9 cellular contexts compared by ENCODE assay signal in the genomic region with DNA sequence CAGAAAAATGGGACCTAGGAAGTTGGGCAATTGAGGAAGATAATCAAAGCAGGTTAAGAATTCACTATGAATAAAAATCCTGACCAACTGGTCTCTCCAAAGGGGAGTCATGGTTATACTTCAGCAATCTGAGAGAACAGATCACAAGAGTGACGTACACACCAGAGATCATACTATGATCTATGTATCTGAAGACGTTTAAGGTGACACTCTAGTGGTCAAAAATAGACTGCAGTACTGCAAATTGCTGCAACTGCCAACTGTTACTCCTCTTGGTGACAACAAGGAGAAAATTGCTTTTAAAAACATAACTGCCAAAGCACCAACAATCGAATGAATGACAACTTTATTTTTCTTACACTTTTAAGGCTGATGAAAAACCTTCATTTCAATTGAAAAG. TPM values are rescaled to one million over a fixed set of nuclear protein-coding genes. Genes with fewer than 3 reads are reported as not detected.
DNase-seq lines count a peak whose midpoint lies in the region; ATAC-seq and TF ChIP-seq lines count a peak whose summit lies in the region.
"Had no signal": no experiment of that assay in that cellular context is flagged by ENCODE, and none has a peak within 500 bp of the region (broad histone marks: within the 10 kb centered on the region; RNA-seq: fewer than 3 reads in every experiment).

No MANE protein-coding gene starts in this region.

- H3K9me3 ChIP-seq in SK-N-SH: no peaks in the 10 kb centered on the region
- no peaks in the 10 kb centered on the region for H3K9me3 ChIP-seq in body of pancreas

- no peak overlapping the region for H2AFZ ChIP-seq in SK-N-SH (ENCODE audit: low read depth)

- H4K20me1 ChIP-seq in SK-N-SH (ENCODE audit: insufficient read depth): peaks cover 15% of the 10 kb centered on the region; the same call in 1 of the 2 replicates

- H3K79me2 ChIP-seq in SK-N-SH (ENCODE audit: insufficient read depth): peaks cover 94% of the 10 kb centered on the region

- H3F3A ChIP-seq in SK-N-SH (replicated peaks; ENCODE audit: insufficient read depth): peaks cover 9% of the 10 kb centered on the region

- in situ Hi-C loops in KBM-7 (cut with MboI; ENCODE audit: low pct_unique_long_range_greater_than_20kb, low sequenced_read_pairs): no loop called here

- no peak overlapping the region for H3K4me3 Mint-ChIP-seq in neural crest cell

- 68% methylated on average over 3 of the region's 3 CpGs for WGBS in SK-N-SH (ENCODE audit: low lambda C conversion rate)
- WGBS in body of pancreas, 2 donors: 62% methylated on average over 3 of the region's 3 CpGs

- intact Hi-C loops in body of pancreas (cut with DNase I): no loop called here

- no peak overlapping the region for H3K4me2 ChIP-seq in SK-N-SH

- H3K27ac ChIP-seq in SK-N-SH (ENCODE audit: low read depth in 2 of 2, low read length in 1 of 2): no peak overlapping the region
- no peak overlapping the region for H3K27ac ChIP-seq in body of pancreas

- no peak for TF ChIP-seq EP300 in SK-N-SH (IDR thresholded peaks at IDR 0.05; ENCODE audit: borderline replicate concordance in 1 of 2, low read depth in 1 of 2, low read length in 1 of 2)

- H3K27me3 Mint-ChIP-seq in neural crest cell (ENCODE audit: low read depth): no peaks in the 10 kb centered on the region

- H3K27me3 ChIP-seq in SK-N-SH (ENCODE audit: insufficient read depth) (no peaks in the 10 kb centered on the region), body of pancreas (no peaks in the 10 kb centered on the region)

- ATAC-seq in SK-N-SH treated with all-trans-retinoic acid at 6 μM for 48 hours: no peak
- no peak for ATAC-seq in body of pancreas
- no peak for ATAC-seq in left lobe of liver

- H3K36me3 ChIP-seq in SK-N-SH (replicated peaks in 1 of 2; ENCODE audit: control insufficient read depth in 1 of 2, insufficient read depth in 2 of 2, low read length in 1 of 2): peaks cover 25 to 31% of the 10 kb centered on the region in 2 experiments
- peaks cover 4 to 9% of the 10 kb centered on the region in 2 donors for H3K36me3 ChIP-seq in body of pancreas (replicated peaks in 1 of 2; ENCODE audit: insufficient read depth in 1 of 2, low read depth in 2 of 2)

- H3K36me3 Mint-ChIP-seq in neural crest cell (ENCODE audit: low read depth): peaks cover 4% of the 10 kb centered on the region

- no peak overlapping the region for H3K4me3 ChIP-seq in SK-N-SH (ENCODE audit: low read depth in 2 of 2, low read length in 1 of 2)
- no peak overlapping the region for H3K4me3 ChIP-seq in body of pancreas

- no peak for TF ChIP-seq RAD21 in SK-N-SH (IDR thresholded peaks at IDR 0.05; ENCODE audit: low read length)

- H3K4me1 Mint-ChIP-seq in neural crest cell: peaks cover 18% of the 10 kb centered on the region

- H3K27ac Mint-ChIP-seq in neural crest cell (ENCODE audit: unreplicated experiment): no peak overlapping the region

- H3K9me3 Mint-ChIP-seq in neural crest cell: no peaks in the 10 kb centered on the region

- TF ChIP-seq POLR2A in body of pancreas (IDR thresholded peaks at IDR 0.05): no peak

- peaks cover 0 to 4% of the 10 kb centered on the region in 2 experiments; a peak in 2 of 4 replicates for H3K4me1 ChIP-seq in SK-N-SH (ENCODE audit: control insufficient read depth in 1 of 2, insufficient read depth in 2 of 2, low read depth in 1 of 2, low read length in 1 of 2)
- peaks cover 13% of the 10 kb centered on the region for H3K4me1 ChIP-seq in body of pancreas

- POLR2A ChIA-PET in SK-N-SH (lab: Yijun Ruan, JAX): no interaction called here

- no peaks in the 10 kb centered on the region for H3K9me2 ChIP-seq in SK-N-SH

- TF ChIP-seq CTCF in SK-N-SH (IDR thresholded peaks at IDR 0.05): peak; percentile 59
- TF ChIP-seq CTCF in body of pancreas (IDR thresholded peaks at IDR 0.05): peak in 4 of 7 experiments; percentile 6 to 25 (median 15)
- TF ChIP-seq CTCF in neural crest cell (conservative IDR thresholded peaks at IDR 0.05): peak; percentile 66

- no peak overlapping the region for H3K9ac ChIP-seq in SK-N-SH

- DNase-seq in SK-N-SH: peak; percentile 43
- DNase-seq in KBM-7: peak; percentile 51
- DNase-seq in body of pancreas: no peak
- no peak for DNase-seq in neural crest cell (ENCODE audit: low read depth, low spot score)
- DNase-seq in left lobe of liver (ENCODE audit: low spot score): no peak
- DNase-seq in NCI-H2107 treated with DMSO at 0.1 percent for 48 hours (lab: John Stamatoyannopoulos, UW; ENCODE audit: unreplicated experiment): no peak
- DNase-seq in superior temporal gyrus (ENCODE audit: extremely low spot score): no peak
- DNase-seq: DMS153 had no signal

- CTCF ChIA-PET in SK-N-SH (lab: Yijun Ruan, JAX): no interaction called here

TF ChIP-seq in SK-N-SH, 30 proteins besides CTCF, POLR2A, EP300 and RAD21 (continues in another document):
- no peak for TF ChIP-seq EZH2phosphoT487 (IDR thresholded peaks at IDR 0.05; ENCODE audit: borderline replicate concordance, low read depth)
- TF ChIP-seq GATA2 (CRISPR knock-in tag; IDR thresholded peaks at IDR 0.05): no peak
- TF ChIP-seq, protein P1, sequence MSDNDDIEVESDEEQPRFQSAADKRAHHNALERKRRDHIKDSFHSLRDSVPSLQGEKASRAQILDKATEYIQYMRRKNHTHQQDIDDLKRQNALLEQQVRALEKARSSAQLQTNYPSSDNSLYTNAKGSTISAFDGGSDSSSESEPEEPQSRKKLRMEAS (IDR thresholded peaks at IDR 0.05; ENCODE audit: low read depth): no peak
- no peak for TF ChIP-seq FOSL2 (IDR thresholded peaks at IDR 0.05; ENCODE audit: borderline replicate concordance, low read depth)
- TF ChIP-seq IRF3 (IDR thresholded peaks at IDR 0.05; ENCODE audit: low read depth, low read length): no peak
- no peak for TF ChIP-seq CHD2 (IDR thresholded peaks at IDR 0.05; ENCODE audit: low read length, partially characterized antibody)

TF ChIP-seq in SK-N-SH treated with all-trans-retinoic acid at 6 μM for 48 hours, 23 proteins besides CTCF, POLR2A, EP300 and RAD21:
- TF ChIP-seq TCF4 (CRISPR knock-in tag; IDR thresholded peaks at IDR 0.05; ENCODE audit: borderline replicate concordance): no peak
- no peak for TF ChIP-seq PATZ1 (CRISPR knock-in tag; IDR thresholded peaks at IDR 0.05; ENCODE audit: borderline replicate concordance)
- TF ChIP-seq ARNTL (CRISPR knock-in tag; IDR thresholded peaks at IDR 0.05; ENCODE audit: borderline replicate concordance, low read depth): no peak
- TF ChIP-seq ISL1 (CRISPR knock-in tag; IDR thresholded peaks at IDR 0.05): no peak
- TF ChIP-seq RARB (CRISPR knock-in tag; IDR thresholded peaks at IDR 0.05): no peak
- TF ChIP-seq GLIS3 (CRISPR knock-in tag; IDR thresholded peaks at IDR 0.05): no peak
- no peak for TF ChIP-seq ZFP30 (CRISPR knock-in tag; IDR thresholded peaks at IDR 0.05)
TF ChIP-seq in SK-N-SH treated with all-trans-retinoic acid at 6 μM for 48 hours: peak in this region for 0.

RNA-seq across cellular contexts. Expression of gene AK6, which starts 4.9 kb away (rescaled TPM):
- 12.9 and 15.1 TPM in 2 replicates for polyA plus RNA-seq in SK-N-SH (2012; rRNA removed)
- polyA plus RNA-seq in SK-N-SH (2012; cell fraction: cytosol; rRNA removed): 23.4 and 43.1 TPM in 2 replicates
- polyA plus RNA-seq in SK-N-SH (2012; cell fraction: nucleus; rRNA removed): 4.9 and 9.5 TPM in 2 replicates
- total RNA-seq in body of pancreas (10 to 100 TPM in 1 of 2 donors, 1 to 10 TPM in 1; 8.3 to 17.1 TPM), neural crest cell (41.1 and 44.1 TPM in 2 replicates), left lobe of liver (18.8 TPM)

RNA-seq across cellular contexts. Expression of gene TAF9, which starts 4.9 kb away (rescaled TPM):
- 106 and 138 TPM in 2 replicates for polyA plus RNA-seq in SK-N-SH (2012; rRNA removed)
- 140 and 172 TPM in 2 replicates for polyA plus RNA-seq in SK-N-SH (2012; cell fraction: cytosol; rRNA removed)
- polyA plus RNA-seq in SK-N-SH (2012; cell fraction: nucleus; rRNA removed): 65.0 and 98.1 TPM in 2 replicates
- total RNA-seq in body of pancreas: 10 to 100 TPM in 1 of 2 donors, 1 to 10 TPM in 1; 8.6 to 24.9 TPM
- 50.0 and 55.3 TPM in 2 replicates for total RNA-seq in neural crest cell
- 20.0 TPM for total RNA-seq in left lobe of liver

RNA-seq across cellular contexts. Expression of gene RAD17, which starts 5.2 kb away (rescaled TPM):
- 15.4 and 16.9 TPM in 2 replicates for polyA plus RNA-seq in SK-N-SH (2012; rRNA removed)
- polyA plus RNA-seq in SK-N-SH (2012; cell fraction: cytosol; rRNA removed): 15.0 and 16.9 TPM in 2 replicates
- 34.8 and 41.9 TPM in 2 replicates for polyA plus RNA-seq in SK-N-SH (2012; cell fraction: nucleus; rRNA removed)
- total RNA-seq in body of pancreas: 10 to 100 TPM in 1 of 2 donors, 1 to 10 TPM in 1; 8.3 to 17.5 TPM
- total RNA-seq in neural crest cell: 30.1 and 31.9 TPM in 2 replicates
- total RNA-seq in left lobe of liver: 8.9 TPM

RNA-seq across cellular contexts. Expression of gene CCDC125, which starts 31.8 kb away (rescaled TPM):
- polyA plus RNA-seq in SK-N-SH (2012; rRNA removed): 1.7 and 2.3 TPM in 2 replicates
- polyA plus RNA-seq in SK-N-SH (2012; cell fraction: cytosol; rRNA removed): 1.9 and 2.4 TPM in 2 replicates
- 4.8 and 6.7 TPM in 2 replicates for polyA plus RNA-seq in SK-N-SH (2012; cell fraction: nucleus; rRNA removed)
- total RNA-seq in body of pancreas (10 to 100 TPM in 1 of 2 donors, 1 to 10 TPM in 1; 6.7 to 10.2 TPM), neural crest cell (0.56 and 0.68 TPM in 2 replicates), left lobe of liver (18.6 TPM)

RNA-seq across cellular contexts. Expression of gene MARVELD2, which starts 50.5 kb away (rescaled TPM):
- 0.07 TPM in 1 of 2 replicates, not detected in the other for polyA plus RNA-seq in SK-N-SH (2012; rRNA removed)
- 0.01 and 0.03 TPM in 2 replicates for polyA plus RNA-seq in SK-N-SH (2012; cell fraction: cytosol; rRNA removed)
- 0.06 and 0.14 TPM in 2 replicates for polyA plus RNA-seq in SK-N-SH (2012; cell fraction: nucleus; rRNA removed)
- total RNA-seq in body of pancreas: 10 to 100 TPM; 15.5 to 19.7 TPM
- 0.36 and 0.68 TPM in 2 replicates for total RNA-seq in neural crest cell
- 29.7 TPM for total RNA-seq in left lobe of liver

Comparison
In these comparisons a context has a peak if more than half of its experiments do, and no peak if none do; other contexts are left out.
1. DNase-seq: peak in SK-N-SH (single experiment) and KBM-7 (single experiment); none in body of pancreas (0 of 4), neural crest cell (single experiment), left lobe of liver (single experiment), NCI-H2107 treated with DMSO at 0.1 percent for 48 hours (single experiment) and superior temporal gyrus (single experiment).
2. CTCF ChIP-seq: peak in every context shown above with its lines; median percentile 66 in neural crest cell; 59 in SK-N-SH; 15 in body of pancreas.